1 cellular context compared by ENCODE assay signal in the genomic region with DNA sequence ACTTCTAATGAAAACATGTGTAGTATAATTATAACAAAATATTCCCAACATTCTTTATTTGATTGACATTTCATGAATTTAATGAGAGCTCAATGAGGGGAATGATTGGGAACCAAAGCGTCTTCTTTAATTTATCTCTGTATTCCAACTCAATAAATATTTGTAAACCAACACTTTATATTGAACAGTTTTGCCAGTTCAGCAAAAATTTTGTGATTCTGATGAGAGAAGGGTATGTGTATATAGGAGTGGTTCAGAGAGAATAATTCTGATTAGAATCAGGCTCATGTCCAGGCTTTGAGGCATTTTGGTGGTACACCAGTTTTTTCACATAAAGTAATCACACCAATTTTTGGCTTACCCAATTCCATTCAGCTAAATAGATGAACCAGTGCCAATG.
TF ChIP-seq lines count a peak whose summit lies in the region.

No MANE protein-coding gene starts in this region.

TF ChIP-seq in HepG2, 621 proteins besides CTCF, POLR2A, EP300 and RAD21 (continued from another document):
- TF ChIP-seq, protein P1, sequence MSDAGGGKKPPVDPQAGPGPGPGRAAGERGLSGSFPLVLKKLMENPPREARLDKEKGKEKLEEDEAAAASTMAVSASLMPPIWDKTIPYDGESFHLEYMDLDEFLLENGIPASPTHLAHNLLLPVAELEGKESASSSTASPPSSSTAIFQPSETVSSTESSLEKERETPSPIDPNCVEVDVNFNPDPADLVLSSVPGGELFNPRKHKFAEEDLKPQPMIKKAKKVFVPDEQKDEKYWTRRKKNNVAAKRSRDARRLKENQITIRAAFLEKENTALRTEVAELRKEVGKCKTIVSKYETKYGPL (CRISPR knock-in tag; IDR thresholded peaks at IDR 0.05): no peak
- TF ChIP-seq MATR3 (CRISPR knock-in tag; IDR thresholded peaks at IDR 0.05) (no peak), ZNF121 (CRISPR knock-in tag; IDR thresholded peaks at IDR 0.05) (no peak), ZNF235 (CRISPR knock-in tag; IDR thresholded peaks at IDR 0.05; ENCODE audit: borderline replicate concordance) (no peak), EHMT2 (IDR thresholded peaks at IDR 0.05; ENCODE audit: borderline replicate concordance, low read depth, low read length) (no peak), DMAP1 (CRISPR knock-in tag; IDR thresholded peaks at IDR 0.05) (no peak), ZNF33B (CRISPR knock-in tag; IDR thresholded peaks at IDR 0.05) (no peak), MAFK (conservative IDR thresholded peaks at IDR 0.05 in 1 of 2, IDR thresholded peaks at IDR 0.05 in 1 of 2; ENCODE audit: low read length in 2 of 2) (peak; percentile 85 to 90), TCF12 (IDR thresholded peaks at IDR 0.05) (no peak), TCF12 (CRISPR knock-in tag; IDR thresholded peaks at IDR 0.05) (no peak), MAFF (IDR thresholded peaks at IDR 0.05; ENCODE audit: low read depth, low read length) (peak; percentile 83)
- TF ChIP-seq, protein P2, sequence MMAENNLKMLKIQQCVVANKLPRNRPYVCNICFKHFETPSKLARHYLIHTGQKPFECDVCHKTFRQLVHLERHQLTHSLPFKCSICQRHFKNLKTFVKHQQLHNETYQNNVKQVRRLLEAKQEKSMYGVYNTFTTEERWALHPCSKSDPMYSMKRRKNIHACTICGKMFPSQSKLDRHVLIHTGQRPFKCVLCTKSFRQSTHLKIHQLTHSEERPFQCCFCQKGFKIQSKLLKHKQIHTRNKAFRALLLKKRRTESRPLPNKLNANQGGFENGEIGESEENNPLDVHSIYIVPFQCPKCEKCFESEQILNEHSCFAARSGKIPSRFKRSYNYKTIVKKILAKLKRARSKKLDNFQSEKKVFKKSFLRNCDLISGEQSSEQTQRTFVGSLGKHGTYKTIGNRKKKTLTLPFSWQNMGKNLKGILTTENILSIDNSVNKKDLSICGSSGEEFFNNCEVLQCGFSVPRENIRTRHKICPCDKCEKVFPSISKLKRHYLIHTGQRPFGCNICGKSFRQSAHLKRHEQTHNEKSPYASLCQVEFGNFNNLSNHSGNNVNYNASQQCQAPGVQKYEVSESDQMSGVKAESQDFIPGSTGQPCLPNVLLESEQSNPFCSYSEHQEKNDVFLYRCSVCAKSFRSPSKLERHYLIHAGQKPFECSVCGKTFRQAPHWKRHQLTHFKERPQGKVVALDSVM (CRISPR knock-in tag; IDR thresholded peaks at IDR 0.05): no peak
